In the genomic region with DNA sequence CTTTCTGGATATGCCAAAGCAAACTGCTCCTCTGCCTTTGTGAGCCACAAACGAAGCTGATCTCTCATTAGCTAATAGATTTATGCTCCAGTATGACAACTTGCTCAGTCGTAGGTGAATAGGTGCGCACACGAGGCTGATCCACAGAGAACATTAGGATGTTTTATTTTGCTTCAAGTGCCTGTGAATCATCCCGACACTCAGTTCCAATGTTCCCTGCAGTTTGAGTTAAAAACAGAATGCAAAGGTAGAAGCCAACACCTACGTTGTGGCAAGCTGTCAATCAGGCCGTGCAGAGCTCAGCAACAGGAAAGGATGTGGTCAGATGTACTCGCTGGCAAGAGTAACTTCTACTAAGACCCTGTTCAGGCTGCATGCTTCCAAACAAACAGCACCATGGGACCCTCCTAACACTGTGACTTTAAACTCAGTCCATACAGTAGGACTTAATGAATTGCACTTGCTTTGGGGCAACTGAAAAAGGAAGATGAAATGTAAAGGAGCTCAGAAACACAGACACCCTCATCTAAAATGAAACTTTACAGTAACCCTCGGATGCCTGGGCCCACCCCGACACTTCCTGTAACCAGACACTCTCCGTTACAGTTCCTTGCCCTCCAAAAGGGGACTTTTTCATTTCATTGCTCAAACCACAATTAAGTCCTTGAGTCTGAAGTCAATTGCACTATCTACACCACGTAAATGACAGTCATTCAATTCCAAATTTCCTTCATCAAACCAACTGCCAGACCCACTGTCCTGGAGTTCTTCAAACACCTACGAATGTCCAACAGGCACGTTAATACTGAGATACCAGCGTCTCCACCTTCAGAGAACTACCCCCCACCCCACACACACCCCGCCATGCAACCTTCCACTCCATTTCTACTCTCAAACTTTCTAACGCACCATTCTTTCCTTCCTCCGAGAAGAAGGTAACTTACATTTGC, we compare ENCODE assay signal across 8 cellular contexts. TPM values are rescaled to one million over a fixed set of nuclear protein-coding genes. Genes with fewer than 3 reads are reported as not detected.
DNase-seq lines count a peak whose midpoint lies in the region; ATAC-seq and TF ChIP-seq lines count a peak whose summit lies in the region.

No MANE protein-coding gene starts in this region.

- peak; percentile 45 for DNase-seq in UCSD-AML1 (lab: John Stamatoyannopoulos, UW; ENCODE audit: unreplicated experiment)
- DNase-seq in effector CD8-positive, alpha-beta T cell (lab: John Stamatoyannopoulos, UW), result peak; percentile 40
- DNase-seq in neuronal stem cell (ENCODE audit: low spot score), result no peak
- no peak for DNase-seq in OCI-M2 (lab: John Stamatoyannopoulos, UW; ENCODE audit: unreplicated experiment)
- no peak for DNase-seq in SHP77 (lab: John Stamatoyannopoulos, UW)

- ATAC-seq in GM21526 (IDR thresholded peaks at IDR 0.05; ENCODE audit: low FRiP score, unreplicated experiment), result peak; percentile 53

- H3K9ac ChIP-seq in HUES48 (ENCODE audit: low read depth, low read length), result 0 out of 2 replicates have a peak overlapping the region, but pooled peaks have one; percentile 9
- no peak overlapping the region for H3K9ac ChIP-seq in neuronal stem cell (ENCODE audit: low read depth, low read length, poor library complexity)

- H3K4me1 ChIP-seq in HUES48 (ENCODE audit: control insufficient read depth, insufficient read depth, low read length) (peaks cover 34% of the 10 kb centered on the region), neuronal stem cell (ENCODE audit: control insufficient read depth in 2 of 2, insufficient read depth in 1 of 2, low read depth in 1 of 2, low read length in 2 of 2) (peaks cover 21 to 24% of the 10 kb centered on the region in 2 donors)

- H3K9me3 ChIP-seq in HUES48 (ENCODE audit: control insufficient read depth, insufficient read depth, low read length), result no peaks in the 10 kb centered on the region
- no peaks in the 10 kb centered on the region for H3K9me3 ChIP-seq in neuronal stem cell (replicated peaks in 1 of 2; ENCODE audit: control insufficient read depth in 2 of 2, insufficient read depth in 1 of 2, low read depth in 1 of 2, low read length in 2 of 2)

- no peak overlapping the region for H3K14ac ChIP-seq in neuronal stem cell (ENCODE audit: low read length)

- peak overlapping the region; percentile 62 for H2BK15ac ChIP-seq in neuronal stem cell (ENCODE audit: low read length)

- H3K36me3 ChIP-seq in HUES48 (ENCODE audit: control insufficient read depth, insufficient read depth, low read length) (peaks cover 2% of the 10 kb centered on the region; the same call in 1 of the 2 replicates), neuronal stem cell (replicated peaks in 1 of 2; ENCODE audit: control insufficient read depth in 2 of 2, insufficient read depth in 2 of 2, low read length in 2 of 2) (peaks cover 3 to 17% of the 10 kb centered on the region in 2 donors)

- H3K79me1 ChIP-seq in neuronal stem cell (ENCODE audit: low read depth, low read length), result peaks cover 2% of the 10 kb centered on the region

- H2BK12ac ChIP-seq in neuronal stem cell (ENCODE audit: low read length), result no peak overlapping the region

- WGBS in neuronal stem cell (ENCODE audit: extremely low coverage in 2 of 2, insufficient read length in 2 of 2, insufficient replicate concordance in 1 of 2), 2 donors, result no CpG with 5 or more reads among the region's 18 CpGs

- H4K91ac ChIP-seq in neuronal stem cell (ENCODE audit: low read depth, low read length, poor library complexity), result no peak overlapping the region

- no peak overlapping the region for H2BK5ac ChIP-seq in neuronal stem cell (ENCODE audit: low read length)

- peak; percentile 8 for TF ChIP-seq POLR2A in GM10847 (IDR thresholded peaks at IDR 0.05; ENCODE audit: extremely low read depth, insufficient read length)

- H3K4me3 ChIP-seq in HUES48 (ENCODE audit: low read depth, low read length), result peak overlapping the region; percentile 74
- peak overlapping the region; percentile 57 to 96 for H3K4me3 ChIP-seq in neuronal stem cell (ENCODE audit: low read length in 2 of 2)

- H4K8ac ChIP-seq in neuronal stem cell (ENCODE audit: low read depth, low read length), result no peak overlapping the region

- no peak overlapping the region for H3K4ac ChIP-seq in neuronal stem cell (ENCODE audit: low read length)

- peak overlapping the region; percentile 72 for H3K4me2 ChIP-seq in neuronal stem cell (ENCODE audit: insufficient read depth, low read length, poor library complexity, severe bottlenecking)

- H3K27ac ChIP-seq in HUES48 (ENCODE audit: low read depth, low read length), result no peak overlapping the region
- H3K27ac ChIP-seq in neuronal stem cell (replicated peaks; ENCODE audit: low read length), result peak overlapping the region; percentile 12

- no peak overlapping the region for H3K18ac ChIP-seq in neuronal stem cell (ENCODE audit: low read length)

- H3K27me3 ChIP-seq in HUES48 (ENCODE audit: control insufficient read depth, insufficient read depth, low read length), result no peaks in the 10 kb centered on the region
- H3K27me3 ChIP-seq in neuronal stem cell (ENCODE audit: control insufficient read depth in 3 of 3, insufficient read depth in 3 of 3, low read depth in 1 of 3, low read length in 3 of 3), result no peaks in the 10 kb centered on the region

- no peak overlapping the region for H2AK5ac ChIP-seq in neuronal stem cell (ENCODE audit: low read depth, low read length)

- no peak overlapping the region for H2BK120ac ChIP-seq in neuronal stem cell (ENCODE audit: low read depth, low read length)

- H2AFZ ChIP-seq in neuronal stem cell (ENCODE audit: low read length), result peak overlapping the region; percentile 98

- H3K23ac ChIP-seq in neuronal stem cell (ENCODE audit: low read depth, low read length, poor library complexity), result no peak overlapping the region

RNA-seq across cellular contexts. Expression of a gene that starts 1.6 kb away (rescaled TPM):
- 18.8 TPM for polyA plus RNA-seq in neuronal stem cell (2013, experiment 1 of 2)
- 18.5 TPM for polyA plus RNA-seq in neuronal stem cell (2013, experiment 2 of 2)

Comparison
In these comparisons a context has a peak if more than half of its experiments do, and no peak if none do; other contexts are left out.
1. DNase-seq: peak in UCSD-AML1 (single experiment) and effector CD8-positive, alpha-beta T cell (single experiment); none in neuronal stem cell (single experiment), OCI-M2 (single experiment) and SHP77 (0 of 2).